ENCODE assay signal across 1 cellular context in genomic region chr12:666766-667308, GRCh38.
TF ChIP-seq lines count a peak whose summit lies in the region.

No MANE protein-coding gene starts in this region.

TF ChIP-seq in GM12878, 131 proteins besides CTCF, POLR2A, EP300 and RAD21 (continued from another document and continues in another):
- TF ChIP-seq SP1 (IDR thresholded peaks at IDR 0.05; ENCODE audit: low read depth, low read length), result no peak
- no peak for TF ChIP-seq BMI1 (IDR thresholded peaks at IDR 0.05; ENCODE audit: borderline replicate concordance)
- peak; percentile 95 for TF ChIP-seq SKIL (IDR thresholded peaks at IDR 0.05; ENCODE audit: low read depth, poor library complexity, severe bottlenecking)
- TF ChIP-seq ZNF217 (IDR thresholded peaks at IDR 0.05), result peak; percentile 62
- no peak for TF ChIP-seq BACH1 (IDR thresholded peaks at IDR 0.05; ENCODE audit: borderline replicate concordance)
- TF ChIP-seq TCF3 (IDR thresholded peaks at IDR 0.05; ENCODE audit: borderline replicate concordance, insufficient read depth, low read depth, low read length), result no peak
- TF ChIP-seq STAT3 (IDR thresholded peaks at IDR 0.05; ENCODE audit: low read depth, low read length), result peak; percentile 94; the same call in 1 of the 2 replicates
- no peak for TF ChIP-seq SUZ12 (IDR thresholded peaks at IDR 0.05; ENCODE audit: unreplicated experiment)
- TF ChIP-seq HSF1 (IDR thresholded peaks at IDR 0.05; ENCODE audit: low read depth, low read length), result no peak; the same call in 1 of the 2 replicates
- peak; percentile 30; the same call in 1 of the 2 replicates for TF ChIP-seq PKNOX1 (IDR thresholded peaks at IDR 0.05)
- TF ChIP-seq PML (IDR thresholded peaks at IDR 0.05; ENCODE audit: low read length), result peak; percentile 79
- TF ChIP-seq IRF3 (IDR thresholded peaks at IDR 0.05), result no peak
- peak; percentile 23; the same call in 1 of the 2 replicates for TF ChIP-seq SMC3 (IDR thresholded peaks at IDR 0.05; ENCODE audit: borderline replicate concordance, low read length)
- TF ChIP-seq TCF12 (IDR thresholded peaks at IDR 0.05; ENCODE audit: low read depth, low read length), result no peak
- TF ChIP-seq TCF7 (IDR thresholded peaks at IDR 0.05; ENCODE audit: borderline replicate concordance), result peak; percentile 72
- TF ChIP-seq KLF5 (IDR thresholded peaks at IDR 0.05; ENCODE audit: partially characterized antibody), result no peak
- TF ChIP-seq HCFC1 (IDR thresholded peaks at IDR 0.05; ENCODE audit: low read length), result no peak
- TF ChIP-seq HDAC6 (IDR thresholded peaks at IDR 0.05; ENCODE audit: unreplicated experiment), result no peak
- TF ChIP-seq, protein P1, sequence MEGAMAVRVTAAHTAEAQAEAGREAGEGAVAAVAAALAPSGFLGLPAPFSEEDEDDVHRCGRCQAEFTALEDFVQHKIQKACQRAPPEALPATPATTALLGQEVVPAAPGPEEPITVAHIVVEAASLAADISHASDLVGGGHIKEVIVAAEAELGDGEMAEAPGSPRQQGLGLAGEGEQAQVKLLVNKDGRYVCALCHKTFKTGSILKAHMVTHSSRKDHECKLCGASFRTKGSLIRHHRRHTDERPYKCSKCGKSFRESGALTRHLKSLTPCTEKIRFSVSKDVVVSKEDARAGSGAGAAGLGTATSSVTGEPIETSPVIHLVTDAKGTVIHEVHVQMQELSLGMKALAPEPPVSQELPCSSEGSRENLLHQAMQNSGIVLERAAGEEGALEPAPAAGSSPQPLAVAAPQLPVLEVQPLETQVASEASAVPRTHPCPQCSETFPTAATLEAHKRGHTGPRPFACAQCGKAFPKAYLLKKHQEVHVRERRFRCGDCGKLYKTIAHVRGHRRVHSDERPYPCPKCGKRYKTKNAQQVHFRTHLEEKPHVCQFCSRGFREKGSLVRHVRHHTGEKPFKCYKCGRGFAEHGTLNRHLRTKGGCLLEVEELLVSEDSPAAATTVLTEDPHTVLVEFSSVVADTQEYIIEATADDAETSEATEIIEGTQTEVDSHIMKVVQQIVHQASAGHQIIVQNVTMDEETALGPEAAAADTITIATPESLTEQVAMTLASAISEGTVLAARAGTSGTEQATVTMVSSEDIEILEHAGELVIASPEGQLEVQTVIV (IDR thresholded peaks at IDR 0.05; ENCODE audit: borderline replicate concordance, partially characterized antibody), result no peak
- 0 out of 2 replicates have a peak, but pooled peaks have one; percentile 76 for TF ChIP-seq DPF2 (IDR thresholded peaks at IDR 0.05)
- TF ChIP-seq USF2 (IDR thresholded peaks at IDR 0.05; ENCODE audit: borderline replicate concordance, low read depth, low read length), result no peak; the same call in 1 of the 2 replicates
- TF ChIP-seq BRCA1 (IDR thresholded peaks at IDR 0.05; ENCODE audit: low read depth, low read length), result no peak
- TF ChIP-seq, protein P2, sequence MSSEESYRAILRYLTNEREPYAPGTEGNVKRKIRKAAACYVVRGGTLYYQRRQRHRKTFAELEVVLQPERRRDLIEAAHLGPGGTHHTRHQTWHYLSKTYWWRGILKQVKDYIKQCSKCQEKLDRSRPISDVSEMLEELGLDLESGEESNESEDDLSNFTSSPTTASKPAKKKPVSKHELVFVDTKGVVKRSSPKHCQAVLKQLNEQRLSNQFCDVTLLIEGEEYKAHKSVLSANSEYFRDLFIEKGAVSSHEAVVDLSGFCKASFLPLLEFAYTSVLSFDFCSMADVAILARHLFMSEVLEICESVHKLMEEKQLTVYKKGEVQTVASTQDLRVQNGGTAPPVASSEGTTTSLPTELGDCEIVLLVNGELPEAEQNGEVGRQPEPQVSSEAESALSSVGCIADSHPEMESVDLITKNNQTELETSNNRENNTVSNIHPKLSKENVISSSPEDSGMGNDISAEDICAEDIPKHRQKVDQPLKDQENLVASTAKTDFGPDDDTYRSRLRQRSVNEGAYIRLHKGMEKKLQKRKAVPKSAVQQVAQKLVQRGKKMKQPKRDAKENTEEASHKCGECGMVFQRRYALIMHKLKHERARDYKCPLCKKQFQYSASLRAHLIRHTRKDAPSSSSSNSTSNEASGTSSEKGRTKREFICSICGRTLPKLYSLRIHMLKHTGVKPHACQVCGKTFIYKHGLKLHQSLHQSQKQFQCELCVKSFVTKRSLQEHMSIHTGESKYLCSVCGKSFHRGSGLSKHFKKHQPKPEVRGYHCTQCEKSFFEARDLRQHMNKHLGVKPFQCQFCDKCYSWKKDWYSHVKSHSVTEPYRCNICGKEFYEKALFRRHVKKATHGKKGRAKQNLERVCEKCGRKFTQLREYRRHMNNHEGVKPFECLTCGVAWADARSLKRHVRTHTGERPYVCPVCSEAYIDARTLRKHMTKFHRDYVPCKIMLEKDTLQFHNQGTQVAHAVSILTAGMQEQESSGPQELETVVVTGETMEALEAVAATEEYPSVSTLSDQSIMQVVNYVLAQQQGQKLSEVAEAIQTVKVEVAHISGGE (CRISPR knock-in tag; IDR thresholded peaks at IDR 0.05), result no peak
- TF ChIP-seq POLR2AphosphoS2 (IDR thresholded peaks at IDR 0.05; ENCODE audit: low read depth, low read length), result no peak
- peak; percentile 53; the same call in 1 of the 2 replicates for TF ChIP-seq MTA2 (IDR thresholded peaks at IDR 0.05; ENCODE audit: low read depth)
- TF ChIP-seq SREBF2 (IDR thresholded peaks at IDR 0.05; ENCODE audit: low read length), result no peak
- TF ChIP-seq ZNF274 (IDR thresholded peaks at IDR 0.05; ENCODE audit: insufficient read depth, insufficient read length), result no peak
- TF ChIP-seq, protein P3, sequence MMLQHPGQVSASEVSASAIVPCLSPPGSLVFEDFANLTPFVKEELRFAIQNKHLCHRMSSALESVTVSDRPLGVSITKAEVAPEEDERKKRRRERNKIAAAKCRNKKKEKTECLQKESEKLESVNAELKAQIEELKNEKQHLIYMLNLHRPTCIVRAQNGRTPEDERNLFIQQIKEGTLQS (IDR thresholded peaks at IDR 0.05; ENCODE audit: borderline replicate concordance, extremely low read depth, low read depth, low read length), result peak; percentile 58; the same call in 1 of the 2 replicates
- TF ChIP-seq, protein P4, sequence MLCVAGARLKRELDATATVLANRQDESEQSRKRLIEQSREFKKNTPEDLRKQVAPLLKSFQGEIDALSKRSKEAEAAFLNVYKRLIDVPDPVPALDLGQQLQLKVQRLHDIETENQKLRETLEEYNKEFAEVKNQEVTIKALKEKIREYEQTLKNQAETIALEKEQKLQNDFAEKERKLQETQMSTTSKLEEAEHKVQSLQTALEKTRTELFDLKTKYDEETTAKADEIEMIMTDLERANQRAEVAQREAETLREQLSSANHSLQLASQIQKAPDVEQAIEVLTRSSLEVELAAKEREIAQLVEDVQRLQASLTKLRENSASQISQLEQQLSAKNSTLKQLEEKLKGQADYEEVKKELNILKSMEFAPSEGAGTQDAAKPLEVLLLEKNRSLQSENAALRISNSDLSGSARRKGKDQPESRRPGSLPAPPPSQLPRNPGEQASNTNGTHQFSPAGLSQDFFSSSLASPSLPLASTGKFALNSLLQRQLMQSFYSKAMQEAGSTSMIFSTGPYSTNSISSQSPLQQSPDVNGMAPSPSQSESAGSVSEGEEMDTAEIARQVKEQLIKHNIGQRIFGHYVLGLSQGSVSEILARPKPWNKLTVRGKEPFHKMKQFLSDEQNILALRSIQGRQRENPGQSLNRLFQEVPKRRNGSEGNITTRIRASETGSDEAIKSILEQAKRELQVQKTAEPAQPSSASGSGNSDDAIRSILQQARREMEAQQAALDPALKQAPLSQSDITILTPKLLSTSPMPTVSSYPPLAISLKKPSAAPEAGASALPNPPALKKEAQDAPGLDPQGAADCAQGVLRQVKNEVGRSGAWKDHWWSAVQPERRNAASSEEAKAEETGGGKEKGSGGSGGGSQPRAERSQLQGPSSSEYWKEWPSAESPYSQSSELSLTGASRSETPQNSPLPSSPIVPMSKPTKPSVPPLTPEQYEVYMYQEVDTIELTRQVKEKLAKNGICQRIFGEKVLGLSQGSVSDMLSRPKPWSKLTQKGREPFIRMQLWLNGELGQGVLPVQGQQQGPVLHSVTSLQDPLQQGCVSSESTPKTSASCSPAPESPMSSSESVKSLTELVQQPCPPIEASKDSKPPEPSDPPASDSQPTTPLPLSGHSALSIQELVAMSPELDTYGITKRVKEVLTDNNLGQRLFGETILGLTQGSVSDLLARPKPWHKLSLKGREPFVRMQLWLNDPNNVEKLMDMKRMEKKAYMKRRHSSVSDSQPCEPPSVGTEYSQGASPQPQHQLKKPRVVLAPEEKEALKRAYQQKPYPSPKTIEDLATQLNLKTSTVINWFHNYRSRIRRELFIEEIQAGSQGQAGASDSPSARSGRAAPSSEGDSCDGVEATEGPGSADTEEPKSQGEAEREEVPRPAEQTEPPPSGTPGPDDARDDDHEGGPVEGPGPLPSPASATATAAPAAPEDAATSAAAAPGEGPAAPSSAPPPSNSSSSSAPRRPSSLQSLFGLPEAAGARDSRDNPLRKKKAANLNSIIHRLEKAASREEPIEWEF (IDR thresholded peaks at IDR 0.05; ENCODE audit: insufficient replicate concordance, low read depth, low read length), result no peak
- no peak for TF ChIP-seq YBX1 (IDR thresholded peaks at IDR 0.05)
- no peak for TF ChIP-seq SMARCA5 (IDR thresholded peaks at IDR 0.05)
- TF ChIP-seq ZNF622 (IDR thresholded peaks at IDR 0.05), result no peak
- TF ChIP-seq HDAC2 (IDR thresholded peaks at IDR 0.05), result peak; percentile 88; the same call in 1 of the 2 replicates
- TF ChIP-seq ASH2L (IDR thresholded peaks at IDR 0.05; ENCODE audit: borderline replicate concordance, low read depth), result 0 out of 2 replicates have a peak, but pooled peaks have one; percentile 47
- TF ChIP-seq ZNF384 (IDR thresholded peaks at IDR 0.05; ENCODE audit: borderline replicate concordance, low read depth, low read length), result peak; percentile 22; the same call in 1 of the 2 replicates
- peak; percentile 51 for TF ChIP-seq MLLT1 (IDR thresholded peaks at IDR 0.05)
- TF ChIP-seq CBFB (IDR thresholded peaks at IDR 0.05; ENCODE audit: low read depth), result no peak; the same call in 1 of the 2 replicates
- TF ChIP-seq SRF (IDR thresholded peaks at IDR 0.05; ENCODE audit: low read depth in 2 of 2, low read length in 2 of 2), result no peak
- TF ChIP-seq EZH2 (IDR thresholded peaks at IDR 0.05; ENCODE audit: borderline replicate concordance, control insufficient read depth, low read depth, low read length), result no peak
- TF ChIP-seq ZZZ3 (IDR thresholded peaks at IDR 0.05; ENCODE audit: control insufficient read depth, insufficient read length, low read depth), result no peak
